In genomic region chr20:46217583-46217982, GRCh38 we compare ENCODE assay signal across 25 cellular contexts.
"Had no signal": no experiment of that assay in that cellular context is flagged by ENCODE, and none has a peak within 500 bp of the region (broad histone marks: within the 10 kb centered on the region; RNA-seq: fewer than 3 reads in every experiment).

No MANE protein-coding gene starts in this region.

- H3K9me3 ChIP-seq: ovary, psoas muscle, spleen, suprapubic skin, testis, tibial artery, transverse colon, upper lobe of right lung, uterus had no signal

- H3K4me3 ChIP-seq: neural progenitor cell, ovary, psoas muscle, skin epidermis, smooth muscle cell, spleen, suprapubic skin, testis, tibial artery, transverse colon, upper lobe of right lung, uterus had no signal

- H3K27ac ChIP-seq: neural progenitor cell, ovary, parathyroid adenoma, psoas muscle, skin epidermis, spleen, suprapubic skin, testis, tibial artery, transverse colon, upper lobe of right lung, uterus had no signal

- H3K9ac ChIP-seq: neural progenitor cell, parathyroid adenoma had no signal

- DNase-seq: natural killer cell; occipital lobe; ovary; posterior cingulate gyrus; spleen; stimulated activated CD4-positive, alpha-beta T cell treated with anti-CD3 and anti-CD28 coated beads, Interleukin-12 subunit alpha, Interleukin-12 subunit beta, amount 100 ng/mL, for 4 hours; stimulated activated CD4-positive, alpha-beta T cell treated with anti-CD3 and anti-CD28 coated beads, Interleukin-1b, Interleukin-23, amount 100 ng/mL, for 48 hours; stimulated activated CD4-positive, alpha-beta T cell treated with anti-CD3 and anti-CD28 coated beads, Interleukin-4, amount 100 ng/mL, for 1 hour; stimulated activated CD4-positive, alpha-beta T cell treated with anti-CD3 and anti-CD28 coated beads, Interleukin-4, amount 100 ng/mL, for 4 hours; stimulated activated CD8-positive, alpha-beta memory T cell treated with anti-CD3 and anti-CD28 coated beads, Interleukin-4, amount 100 ng/mL, for 48 hours; stimulated activated naive CD4-positive, alpha-beta T cell; stimulated activated naive CD8-positive, alpha-beta T cell treated with anti-CD3 and anti-CD28 coated beads, Interleukin-15, amount 100 ng/mL, for 72 hours; stimulated activated naive CD8-positive, alpha-beta T cell treated with anti-CD3 and anti-CD28 coated beads, Interleukin-15, Interleukin-2, amounts not matched to agents 100 U/mL and 50 U/mL, for 24 hours; substantia nigra; testis; tibial artery; transverse colon; upper lobe of right lung; uterus had no signal

- H3K4me1 ChIP-seq: spleen, suprapubic skin, transverse colon, upper lobe of right lung, uterus had no signal

- H3K36me3 ChIP-seq: neural progenitor cell, ovary, spleen, suprapubic skin, tibial artery, transverse colon, upper lobe of right lung, uterus had no signal

- H3K27me3 ChIP-seq: neural progenitor cell, ovary, testis, uterus had no signal

- H3K4me2 ChIP-seq: neural progenitor cell, smooth muscle cell had no signal

- H3K79me2 ChIP-seq: parathyroid adenoma had no signal
